Comparison of ENCODE assay signal across 15 cellular contexts in genomic region chr17:75460295-75460694, GRCh38. TPM values are rescaled to one million over a fixed set of nuclear protein-coding genes. Genes with fewer than 3 reads are reported as not detected.
DNase-seq lines count a peak whose midpoint lies in the region; ATAC-seq and TF ChIP-seq lines count a peak whose summit lies in the region.
"Had no signal": no experiment of that assay in that cellular context is flagged by ENCODE, and none has a peak within 500 bp of the region (broad histone marks: within the 10 kb centered on the region; RNA-seq: fewer than 3 reads in every experiment).

No MANE protein-coding gene starts in this region.

- 82 to 94% (median 92%) methylated on average over 4 of the region's 4 CpGs for WGBS in heart left ventricle, 4 donors

- H3K4me1 ChIP-seq in heart left ventricle, result peaks cover 0 to 46% (median 28%) of the 10 kb centered on the region in 12 donors

- H3K27ac ChIP-seq in heart left ventricle, result peak overlapping the region in 7 of 12 donors; percentile 41 to 82 (median 65)
- H3K27ac ChIP-seq: epithelial cell of prostate had no signal

- no peak overlapping the region for H3K4me3 ChIP-seq in heart left ventricle
- H3K4me3 ChIP-seq: K562, SJSA1 had no signal

- no peaks in the 10 kb centered on the region for H3K27me3 Mint-ChIP-seq in dendritic cell treated with granulocyte-macrophage colony-stimulating factor and Interleukin-4, amounts not matched to agents 40 ng/mL and 50 ng/mL, for 4 days
- H3K27me3 Mint-ChIP-seq in natural killer cell treated with Interleukin-12 subunit alpha and Interleukin-12 subunit beta and Interleukin-15 and Interleukin-18, amount 100 ng/mL, for 72 hours, result no peaks in the 10 kb centered on the region
- no peaks in the 10 kb centered on the region for H3K27me3 Mint-ChIP-seq in type B pancreatic cell
- H3K27me3 Mint-ChIP-seq: activated naive CD8-positive, alpha-beta T cell treated with anti-CD3 and anti-CD28 coated beads for 36 hours had no signal

- peaks cover 22% of the 10 kb centered on the region for H3K36me3 Mint-ChIP-seq in dendritic cell treated with granulocyte-macrophage colony-stimulating factor and Interleukin-4, amounts not matched to agents 40 ng/mL and 50 ng/mL, for 4 days (ENCODE audit: low read depth)
- H3K36me3 Mint-ChIP-seq in natural killer cell treated with Interleukin-12 subunit alpha and Interleukin-12 subunit beta and Interleukin-15 and Interleukin-18, amount 100 ng/mL, for 72 hours, result no peaks in the 10 kb centered on the region
- peaks cover 9% of the 10 kb centered on the region for H3K36me3 Mint-ChIP-seq in type B pancreatic cell

- H3K9me3 ChIP-seq in heart left ventricle, result no peaks in the 10 kb centered on the region
- H3K9me3 ChIP-seq: SJSA1 had no signal

- intact Hi-C loops in heart left ventricle (cut with DNase I), result no loop called here
- intact Hi-C loops in Right ventricle myocardium inferior (cut with DNase I), result no loop called here
- intact Hi-C loops in dendritic cell treated with granulocyte-macrophage colony-stimulating factor and Interleukin-4, amounts not matched to agents 40 ng/mL and 50 ng/mL, for 4 days (cut with micrococcal nuclease), result no loop called here

- H3K4me3 Mint-ChIP-seq in dendritic cell treated with granulocyte-macrophage colony-stimulating factor and Interleukin-4, amounts not matched to agents 40 ng/mL and 50 ng/mL, for 4 days, result no peak overlapping the region
- H3K4me3 Mint-ChIP-seq in natural killer cell treated with Interleukin-12 subunit alpha and Interleukin-12 subunit beta and Interleukin-15 and Interleukin-18, amount 100 ng/mL, for 72 hours, result no peak overlapping the region
- H3K4me3 Mint-ChIP-seq in type B pancreatic cell, result peak overlapping the region; percentile 26
- H3K4me3 Mint-ChIP-seq: activated naive CD8-positive, alpha-beta T cell treated with anti-CD3 and anti-CD28 coated beads for 36 hours had no signal

- no peak for ATAC-seq in heart left ventricle
- ATAC-seq in Right ventricle myocardium inferior, result no peak
- no peak for ATAC-seq in natural killer cell treated with Interleukin-12 subunit alpha and Interleukin-12 subunit beta and Interleukin-15 and Interleukin-18, amount 100 ng/mL, for 72 hours
- ATAC-seq: K562 had no signal

- H3K4me1 Mint-ChIP-seq in dendritic cell treated with granulocyte-macrophage colony-stimulating factor and Interleukin-4, amounts not matched to agents 40 ng/mL and 50 ng/mL, for 4 days (ENCODE audit: low read depth), result peaks cover 40% of the 10 kb centered on the region
- H3K4me1 Mint-ChIP-seq in natural killer cell treated with Interleukin-12 subunit alpha and Interleukin-12 subunit beta and Interleukin-15 and Interleukin-18, amount 100 ng/mL, for 72 hours (ENCODE audit: low read depth in 2 of 2), result peaks cover 30 to 44% of the 10 kb centered on the region in 2 donors
- peaks cover 31% of the 10 kb centered on the region for H3K4me1 Mint-ChIP-seq in type B pancreatic cell (ENCODE audit: unreplicated experiment)

- DNase-seq in heart left ventricle (no peak), Right ventricle myocardium inferior (ENCODE audit: missing footprints) (no peak), type B pancreatic cell (ENCODE audit: extremely low spot score, unreplicated experiment) (no peak), epidermal melanocyte (ENCODE audit: insufficient read length, low spot score) (no peak), NCI-H748 (lab: John Stamatoyannopoulos, UW; ENCODE audit: unreplicated experiment) (no peak), amniotic stem cell (lab: John Stamatoyannopoulos, UW) (no peak)
- DNase-seq in natural killer cell treated with Interleukin-12 subunit alpha and Interleukin-12 subunit beta and Interleukin-15 and Interleukin-18, amount 100 ng/mL, for 72 hours (ENCODE audit: low spot score), result no peak
- DNase-seq: activated naive CD8-positive, alpha-beta T cell treated with anti-CD3 and anti-CD28 coated beads for 36 hours; central memory CD4-positive, alpha-beta T cell; NCI-H1436 treated with DMSO at 0.1 percent for 48 hours; NCI-H345 had no signal

- H3K9me3 Mint-ChIP-seq in dendritic cell treated with granulocyte-macrophage colony-stimulating factor and Interleukin-4, amounts not matched to agents 40 ng/mL and 50 ng/mL, for 4 days, result no peaks in the 10 kb centered on the region
- H3K9me3 Mint-ChIP-seq in natural killer cell treated with Interleukin-12 subunit alpha and Interleukin-12 subunit beta and Interleukin-15 and Interleukin-18, amount 100 ng/mL, for 72 hours, result no peaks in the 10 kb centered on the region
- H3K9me3 Mint-ChIP-seq in type B pancreatic cell, result no peaks in the 10 kb centered on the region
- H3K9me3 Mint-ChIP-seq: activated naive CD8-positive, alpha-beta T cell treated with anti-CD3 and anti-CD28 coated beads for 36 hours had no signal

- peaks cover 0 to 6% (median 0%) of the 10 kb centered on the region in 9 donors for H3K36me3 ChIP-seq in heart left ventricle

- peak overlapping the region; percentile 45 for H3K27ac Mint-ChIP-seq in dendritic cell treated with granulocyte-macrophage colony-stimulating factor and Interleukin-4, amounts not matched to agents 40 ng/mL and 50 ng/mL, for 4 days
- H3K27ac Mint-ChIP-seq in natural killer cell treated with Interleukin-12 subunit alpha and Interleukin-12 subunit beta and Interleukin-15 and Interleukin-18, amount 100 ng/mL, for 72 hours, result peak overlapping the region; percentile 63 to 82
- peak overlapping the region; percentile 78 for H3K27ac Mint-ChIP-seq in type B pancreatic cell
- H3K27ac Mint-ChIP-seq: activated naive CD8-positive, alpha-beta T cell treated with anti-CD3 and anti-CD28 coated beads for 36 hours had no signal

- no peaks in the 10 kb centered on the region for H3K27me3 ChIP-seq in heart left ventricle
- H3K27me3 ChIP-seq: SJSA1 had no signal

- TF ChIP-seq POLR2A in heart left ventricle (IDR thresholded peaks at IDR 0.05), result no peak

- TF ChIP-seq CTCF in heart left ventricle (IDR thresholded peaks at IDR 0.05) (no peak), type B pancreatic cell (conservative IDR thresholded peaks at IDR 0.05) (no peak)

RNA-seq across cellular contexts. Expression of gene TMEM94, which starts 3.9 kb away (rescaled TPM):
- total RNA-seq in heart left ventricle (100 to 1,000 TPM in 1 of 9 donors, 10 to 100 TPM in 8; 35.7 to 130 (median 52.7) TPM), Right ventricle myocardium inferior (50.3 TPM), type B pancreatic cell (ENCODE audit: low replicate concordance) (86.5 and 112 TPM in 2 replicates)
- 10 to 100 TPM; 34.1 to 35.0 TPM for polyA plus RNA-seq in heart left ventricle
- 100 to 1,000 TPM in 1 of 2 donors, 10 to 100 TPM in 1; 69.9 to 106 TPM for total RNA-seq in natural killer cell treated with Interleukin-12 subunit alpha and Interleukin-12 subunit beta and Interleukin-15 and Interleukin-18, amount 100 ng/mL, for 72 hours

RNA-seq across cellular contexts. Expression of gene GRB2, which starts 54.8 kb away (rescaled TPM):
- total RNA-seq in heart left ventricle (100 to 1,000 TPM in 2 of 9 donors, 10 to 100 TPM in 7; 37.2 to 145 (median 67.7) TPM), Right ventricle myocardium inferior (59.0 TPM), type B pancreatic cell (ENCODE audit: low replicate concordance) (65.3 and 76.0 TPM in 2 replicates)
- 10 to 100 TPM; 24.5 to 68.2 TPM for polyA plus RNA-seq in heart left ventricle
- 100 to 1,000 TPM; 198 to 235 TPM for total RNA-seq in natural killer cell treated with Interleukin-12 subunit alpha and Interleukin-12 subunit beta and Interleukin-15 and Interleukin-18, amount 100 ng/mL, for 72 hours

RNA-seq across cellular contexts. Expression of gene CASKIN2, which starts 55.0 kb away (rescaled TPM):
- total RNA-seq in heart left ventricle, result 10 to 100 TPM; 27.1 to 51.2 (median 39.3) TPM
- 10 to 100 TPM; 19.5 to 23.2 TPM for polyA plus RNA-seq in heart left ventricle
- 39.1 TPM for total RNA-seq in Right ventricle myocardium inferior
- under 1 TPM; 0.33 to 0.98 TPM for total RNA-seq in natural killer cell treated with Interleukin-12 subunit alpha and Interleukin-12 subunit beta and Interleukin-15 and Interleukin-18, amount 100 ng/mL, for 72 hours
- 29.5 and 31.2 TPM in 2 replicates for total RNA-seq in type B pancreatic cell (ENCODE audit: low replicate concordance)

RNA-seq across cellular contexts. Expression of gene TSEN54, which starts 56.0 kb away (rescaled TPM):
- total RNA-seq in heart left ventricle (10 to 100 TPM in 2 of 9 donors, 1 to 10 TPM in 7; 4.0 to 11.6 (median 7.1) TPM), Right ventricle myocardium inferior (6.1 TPM), type B pancreatic cell (ENCODE audit: low replicate concordance) (28.4 and 41.0 TPM in 2 replicates)
- 10 to 100 TPM in 1 of 2 donors, 1 to 10 TPM in 1; 9.4 to 12.4 TPM for polyA plus RNA-seq in heart left ventricle
- total RNA-seq in natural killer cell treated with Interleukin-12 subunit alpha and Interleukin-12 subunit beta and Interleukin-15 and Interleukin-18, amount 100 ng/mL, for 72 hours, result 100 to 1,000 TPM in 1 of 2 donors, 10 to 100 TPM in 1; 37.5 to 106 TPM

Comparison
In these comparisons a context has a peak if more than half of its experiments do, and no peak if none do; other contexts are left out.
1. RNA of gene CASKIN2, which starts 55.0 kb away (total RNA-seq): 27.1 to 51.2 TPM in heart left ventricle, 39.1 TPM in Right ventricle myocardium inferior (single experiment) and 29.5 to 31.2 TPM in type B pancreatic cell; 0.33 to 0.98 TPM in natural killer cell treated with Interleukin-12 subunit alpha and Interleukin-12 subunit beta and Interleukin-15 and Interleukin-18, amount 100 ng/mL, for 72 hours; every median in the first group is over 10 times any median in the second.
2. Peak in every context shown above with its lines, with median percentiles within 50 percentile points of each other: H3K27ac Mint-ChIP-seq.